9 cellular contexts compared by ENCODE assay signal in the genomic region with DNA sequence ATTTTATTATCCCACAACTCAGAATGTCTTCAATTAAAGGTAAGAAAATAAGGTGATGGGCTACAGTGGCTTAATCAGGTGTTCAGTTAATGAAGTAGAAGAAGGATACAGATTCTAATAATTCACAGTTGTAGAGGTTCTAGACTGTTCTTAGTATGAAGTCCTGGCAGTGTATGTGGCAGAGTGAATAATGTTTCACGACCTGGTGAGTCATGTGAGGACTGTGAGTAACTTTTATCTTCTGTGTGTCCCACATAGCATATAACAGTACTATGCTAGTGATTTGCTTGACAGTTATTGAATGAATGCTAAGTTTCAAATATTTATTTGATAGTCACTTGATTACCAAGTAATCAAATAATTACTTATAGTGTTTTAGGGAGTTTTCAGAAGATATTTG. TPM values are rescaled to one million over a fixed set of nuclear protein-coding genes. Genes with fewer than 3 reads are reported as not detected.
DNase-seq lines count a peak whose midpoint lies in the region; ATAC-seq, FAIRE-seq and TF ChIP-seq lines count a peak whose summit lies in the region.
"Had no signal": no experiment of that assay in that cellular context is flagged by ENCODE, and none has a peak within 500 bp of the region (broad histone marks: within the 10 kb centered on the region; RNA-seq: fewer than 3 reads in every experiment).

No MANE protein-coding gene starts in this region.

- no peaks in the 10 kb centered on the region for H3K9me2 ChIP-seq in MM.1S (replicated peaks; ENCODE audit: insufficient read depth, low read length)

- H3K27me3 ChIP-seq in bronchial epithelial cell (ENCODE audit: control insufficient read depth, insufficient read depth, low read length): no peaks in the 10 kb centered on the region
- no peaks in the 10 kb centered on the region for H3K27me3 ChIP-seq in MM.1S (replicated peaks; ENCODE audit: insufficient read depth, low read length)

- ATAC-seq in GM18511 (IDR thresholded peaks at IDR 0.05; ENCODE audit: unreplicated experiment) (no peak), HG03520 (IDR thresholded peaks at IDR 0.05; ENCODE audit: unreplicated experiment) (no peak)

- TF ChIP-seq CTCF in bronchial epithelial cell (IDR thresholded peaks at IDR 0.05; ENCODE audit: insufficient read depth, low read length, severe bottlenecking) (no peak), MM.1S (IDR thresholded peaks at IDR 0.05; ENCODE audit: low read length) (no peak)

- H3K4me2 ChIP-seq in MM.1S (ENCODE audit: low read depth, low read length): no peak overlapping the region

- no peaks in the 10 kb centered on the region for H4K20me1 ChIP-seq in MM.1S (ENCODE audit: insufficient read depth, low read length)

- H3K9ac ChIP-seq in MM.1S (ENCODE audit: low read length): no peak overlapping the region

- H3K4me1 ChIP-seq in MM.1S (ENCODE audit: low read length): no peaks in the 10 kb centered on the region

- no peak for FAIRE-seq in bronchial epithelial cell (lab: Jason Lieb, UNC)

- no peaks in the 10 kb centered on the region for H3K79me2 ChIP-seq in MM.1S (ENCODE audit: low read length)

- peak; percentile 23 for DNase-seq in activated CD4-positive, alpha-beta T cell treated with anti-CD3 and anti-CD28 coated beads for 48 hours
- no peak for DNase-seq in activated CD4-positive, alpha-beta T cell treated with anti-CD3 and anti-CD28 coated beads, Interleukin-2, amount 50 U/mL, for 48 hours
- DNase-seq in M059J (ENCODE audit: low read depth) (peak; percentile 77), bronchial epithelial cell (ENCODE audit: low read depth) (peak; percentile 80), myocyte (ENCODE audit: low read depth) (peak; percentile 40), MM.1S (no peak)
- DNase-seq: NCI-H510A treated with DMSO at 0.1 percent for 48 hours had no signal

- no peak overlapping the region for H2AFZ ChIP-seq in MM.1S (ENCODE audit: low read length)

- H3K9me3 ChIP-seq in MM.1S (replicated peaks; ENCODE audit: insufficient read depth, low read length): no peaks in the 10 kb centered on the region

- H3F3A ChIP-seq in MM.1S (ENCODE audit: insufficient read depth, low read length): no peaks in the 10 kb centered on the region

- H3K4me3 ChIP-seq in bronchial epithelial cell (ENCODE audit: low read depth, low read length): no peak overlapping the region
- no peak overlapping the region for H3K4me3 ChIP-seq in MM.1S (ENCODE audit: low read length)

- no peak overlapping the region for H3K27ac ChIP-seq in MM.1S (ENCODE audit: low read length)

- H3K36me3 ChIP-seq in bronchial epithelial cell (ENCODE audit: control insufficient read depth, insufficient read depth, low read length) (peaks cover 5% of the 10 kb centered on the region), MM.1S (replicated peaks; ENCODE audit: insufficient read depth, low read length) (no peaks in the 10 kb centered on the region)

RNA-seq across cellular contexts. Expression of a gene that starts 20.0 kb away (rescaled TPM):
- 30.0 and 47.6 TPM in 2 replicates for total RNA-seq in M059J (2014; rRNA removed; shearing (Covaris generic))
- total RNA-seq in bronchial epithelial cell (34.2 and 101 TPM in 2 replicates), myocyte (26.9 and 38.2 TPM in 2 replicates)
- polyA plus RNA-seq in myocyte (2012): 21.0 TPM

RNA-seq across cellular contexts. Expression of a gene that starts 31.6 kb away (rescaled TPM):
- total RNA-seq in M059J (2014; rRNA removed; shearing (Covaris generic)): 20.9 and 35.8 TPM in 2 replicates
- total RNA-seq in bronchial epithelial cell (33.4 and 37.1 TPM in 2 replicates), myocyte (32.2 and 34.7 TPM in 2 replicates)
- 4.5 TPM for polyA plus RNA-seq in myocyte (2012)

RNA-seq across cellular contexts. Expression of a gene that starts 36.7 kb away (rescaled TPM):
- total RNA-seq in M059J (2014; rRNA removed; shearing (Covaris generic)): 96.8 and 157 TPM in 2 replicates
- total RNA-seq in bronchial epithelial cell (29.5 and 73.7 TPM in 2 replicates), myocyte (102 TPM in 2 replicates)
- polyA plus RNA-seq in myocyte (2012): 326 TPM

Comparison
In these comparisons a context has a peak if more than half of its experiments do, and no peak if none do; other contexts are left out.
1. DNase-seq: peak in activated CD4-positive, alpha-beta T cell treated with anti-CD3 and anti-CD28 coated beads for 48 hours (single experiment), M059J (single experiment), bronchial epithelial cell (single experiment) and myocyte (single experiment); none in activated CD4-positive, alpha-beta T cell treated with anti-CD3 and anti-CD28 coated beads, Interleukin-2, amount 50 U/mL, for 48 hours (0 of 2) and MM.1S (single experiment).